ENCODE assay signal across 24 cellular contexts in the genomic region with DNA sequence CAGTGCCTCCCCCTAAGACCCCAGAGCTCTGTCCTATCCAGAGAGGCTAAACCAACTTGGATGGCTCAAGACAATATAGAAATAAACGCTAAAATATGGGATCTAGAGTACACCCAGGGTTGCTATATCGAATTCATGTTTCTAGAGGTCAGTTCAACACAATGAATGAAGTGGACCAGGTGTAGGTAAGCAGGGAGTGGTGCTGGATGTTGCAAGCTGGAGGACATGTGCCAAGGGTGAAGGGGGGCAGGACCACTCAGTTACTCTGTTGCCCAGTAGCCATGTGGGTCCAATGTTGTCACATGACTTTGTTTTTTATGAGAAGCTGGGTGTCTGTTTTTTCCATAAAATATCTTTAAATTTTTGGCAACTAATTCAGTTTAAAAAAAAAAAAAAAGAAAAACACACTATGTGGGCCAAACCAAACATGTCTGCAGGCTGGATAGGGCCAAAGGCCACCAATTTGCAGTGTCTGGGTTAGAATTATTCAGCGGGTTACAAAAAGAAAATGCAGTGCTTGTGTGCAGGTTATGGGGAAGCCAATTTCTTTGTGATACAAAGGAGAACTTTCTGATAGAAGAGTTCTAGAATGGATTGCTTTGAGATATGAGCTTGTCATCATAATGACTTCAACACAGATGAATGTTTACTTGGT.
"Had no signal": no experiment of that assay in that cellular context is flagged by ENCODE, and none has a peak within 500 bp of the region (broad histone marks: within the 10 kb centered on the region; RNA-seq: fewer than 3 reads in every experiment).

No MANE protein-coding gene starts in this region.

- H3K36me3 Mint-ChIP-seq: activated CD4-positive, alpha-beta memory T cell treated with anti-CD3 and anti-CD28 coated beads for 36 hours; activated naive CD4-positive, alpha-beta T cell treated with anti-CD3 and anti-CD28 coated beads, Interleukin-2, amount 10 ng/mL, durations not matched to agents 7 days and 5 days; natural killer cell treated with Interleukin-12 subunit alpha and Interleukin-12 subunit beta and Interleukin-15 and Interleukin-18, amount 100 ng/mL, for 72 hours; stimulated activated naive B cell treated with anti-CD40 and anti-IgM and Interleukin-4, amounts not matched to agents 10 μg/mL and 1 μg/mL and 100 μg/mL, for 72 hours had no signal

- DNase-seq: activated CD4-positive, alpha-beta memory T cell treated with anti-CD3 and anti-CD28 coated beads for 36 hours; activated CD4-positive, alpha-beta T cell treated with anti-CD3 and anti-CD28 coated beads for 48 hours; activated CD4-positive, CD25-positive, alpha-beta regulatory T cell; activated effector memory CD4-positive, alpha-beta T cell treated with anti-CD3 and anti-CD28 coated beads, Interleukin-2, amount 50 U/mL, for 16 hours; activated naive CD4-positive, alpha-beta T cell treated with anti-CD3 and anti-CD28 coated beads, Interleukin-2, amount 10 ng/mL, durations not matched to agents 7 days and 5 days; activated naive CD8-positive, alpha-beta T cell treated with anti-CD3 and anti-CD28 coated beads, Interleukin-2, amount 50 U/mL, for 24 hours; central memory CD4-positive, alpha-beta T cell; foreskin keratinocyte; kidney; left lung; midbrain; nucleus accumbens; posterior cingulate gyrus; retina; stimulated activated CD4-positive, alpha-beta T cell treated with anti-CD3 and anti-CD28 coated beads, Interleukin-2, amount 100 ng/mL, for 48 hours; stimulated activated CD8-positive, alpha-beta memory T cell treated with anti-CD3 and anti-CD28 coated beads, Interleukin-4, amount 100 ng/mL, for 48 hours; stimulated activated naive B cell treated with anti-CD40 and anti-IgM and Interleukin-4, amounts not matched to agents 10 μg/mL and 1 μg/mL and 100 μg/mL, for 72 hours; SW 1271; T-helper 17 cell; testis; trophoblast cell had no signal

- H3K4me3 ChIP-seq: coronary artery, left lung, testis, vagina had no signal

- H3K9me3 ChIP-seq: left lung, testis, vagina had no signal

- H3K27ac Mint-ChIP-seq: activated CD4-positive, alpha-beta memory T cell treated with anti-CD3 and anti-CD28 coated beads for 36 hours; activated naive CD4-positive, alpha-beta T cell treated with anti-CD3 and anti-CD28 coated beads, Interleukin-2, amount 10 ng/mL, durations not matched to agents 7 days and 5 days; activated naive CD8-positive, alpha-beta T cell treated with anti-CD3 and anti-CD28 coated beads, Interleukin-2, amount 50 U/mL, for 24 hours; natural killer cell treated with Interleukin-12 subunit alpha and Interleukin-12 subunit beta and Interleukin-15 and Interleukin-18, amount 100 ng/mL, for 72 hours; stimulated activated naive B cell treated with anti-CD40 and anti-IgM and Interleukin-4, amounts not matched to agents 10 μg/mL and 1 μg/mL and 100 μg/mL, for 72 hours; T-helper 17 cell had no signal

- FAIRE-seq: kidney had no signal

- H3K9me3 Mint-ChIP-seq: activated CD4-positive, alpha-beta memory T cell treated with anti-CD3 and anti-CD28 coated beads for 36 hours; activated naive CD4-positive, alpha-beta T cell treated with anti-CD3 and anti-CD28 coated beads, Interleukin-2, amount 10 ng/mL, durations not matched to agents 7 days and 5 days; activated naive CD8-positive, alpha-beta T cell treated with anti-CD3 and anti-CD28 coated beads, Interleukin-2, amount 50 U/mL, for 24 hours; natural killer cell treated with Interleukin-12 subunit alpha and Interleukin-12 subunit beta and Interleukin-15 and Interleukin-18, amount 100 ng/mL, for 72 hours; stimulated activated naive B cell treated with anti-CD40 and anti-IgM and Interleukin-4, amounts not matched to agents 10 μg/mL and 1 μg/mL and 100 μg/mL, for 72 hours had no signal

- H3K27me3 ChIP-seq: foreskin keratinocyte, left lung, testis, vagina had no signal

- H3K36me3 ChIP-seq: left lung, vagina had no signal

- H3K27ac ChIP-seq: foreskin keratinocyte, left lung, testis, vagina had no signal

- H3K4me3 Mint-ChIP-seq: activated CD4-positive, alpha-beta memory T cell treated with anti-CD3 and anti-CD28 coated beads for 36 hours; activated naive CD4-positive, alpha-beta T cell treated with anti-CD3 and anti-CD28 coated beads, Interleukin-2, amount 10 ng/mL, durations not matched to agents 7 days and 5 days; activated naive CD8-positive, alpha-beta T cell treated with anti-CD3 and anti-CD28 coated beads, Interleukin-2, amount 50 U/mL, for 24 hours; natural killer cell treated with Interleukin-12 subunit alpha and Interleukin-12 subunit beta and Interleukin-15 and Interleukin-18, amount 100 ng/mL, for 72 hours; stimulated activated naive B cell treated with anti-CD40 and anti-IgM and Interleukin-4, amounts not matched to agents 10 μg/mL and 1 μg/mL and 100 μg/mL, for 72 hours; T-helper 17 cell had no signal

- ATAC-seq: activated naive CD8-positive, alpha-beta T cell treated with anti-CD3 and anti-CD28 coated beads, Interleukin-2, amount 50 U/mL, for 24 hours; foreskin keratinocyte; left lung; natural killer cell treated with Interleukin-12 subunit alpha and Interleukin-12 subunit beta and Interleukin-15 and Interleukin-18, amount 100 ng/mL, for 72 hours; stimulated activated naive B cell treated with anti-CD40 and anti-IgM and Interleukin-4, amounts not matched to agents 10 μg/mL and 1 μg/mL and 100 μg/mL, for 72 hours; T-helper 17 cell had no signal

- H3K4me1 Mint-ChIP-seq: activated naive CD4-positive, alpha-beta T cell treated with anti-CD3 and anti-CD28 coated beads, Interleukin-2, amount 10 ng/mL, durations not matched to agents 7 days and 5 days; activated naive CD8-positive, alpha-beta T cell treated with anti-CD3 and anti-CD28 coated beads, Interleukin-2, amount 50 U/mL, for 24 hours; stimulated activated naive B cell treated with anti-CD40 and anti-IgM and Interleukin-4, amounts not matched to agents 10 μg/mL and 1 μg/mL and 100 μg/mL, for 72 hours had no signal
